ENCODE assay signal across 11 cellular contexts in genomic region chr2:199309411-199309810, GRCh38.
"Had no signal": no experiment of that assay in that cellular context is flagged by ENCODE, and none has a peak within 500 bp of the region (broad histone marks: within the 10 kb centered on the region; RNA-seq: fewer than 3 reads in every experiment).

No MANE protein-coding gene starts in this region.

- H3K27ac ChIP-seq: breast epithelium, pancreas had no signal

- H3K36me3 Mint-ChIP-seq: activated naive CD8-positive, alpha-beta T cell had no signal

- H3K4me3 ChIP-seq: breast epithelium, pancreas had no signal

- H3K27me3 ChIP-seq: breast epithelium, pancreas had no signal

- H3K27ac Mint-ChIP-seq: activated naive CD8-positive, alpha-beta T cell had no signal

- DNase-seq: activated CD4-positive, alpha-beta T cell treated with anti-CD3 and anti-CD28 coated beads, Interleukin-2, amount 50 U/mL, for 4 hours; activated gamma-delta T cell; activated T-cell treated with anti-CD3 and anti-CD28 coated beads, Interleukin-2, amount 50 U/mL, for 1 hour; dermis blood vessel endothelial cell; erythroblast; hypothalamus; kidney glomerular epithelial cell; pancreas had no signal

- H3K36me3 ChIP-seq: breast epithelium, pancreas had no signal

- H3K27me3 Mint-ChIP-seq: activated naive CD8-positive, alpha-beta T cell had no signal

- H3K4me3 Mint-ChIP-seq: activated naive CD8-positive, alpha-beta T cell had no signal

- H3K4me1 ChIP-seq: breast epithelium, pancreas had no signal

- ATAC-seq: activated CD4-positive, CD25-positive, alpha-beta regulatory T cell treated with anti-CD3 and anti-CD28 coated beads, Interleukin-2, amount 50 U/mL, for 24 hours; pancreas had no signal

- H3K9me3 ChIP-seq: breast epithelium, pancreas had no signal
